In genomic region chr9:69027355-69028097, GRCh38 we compare ENCODE assay signal across 8 cellular contexts. TPM values are rescaled to one million over a fixed set of nuclear protein-coding genes. Genes with fewer than 3 reads are reported as not detected.
DNase-seq lines count a peak whose midpoint lies in the region; TF ChIP-seq lines count a peak whose summit lies in the region.

No MANE protein-coding gene starts in this region.

- TF ChIP-seq CTCF in GM12865 (IDR thresholded peaks at IDR 0.05; ENCODE audit: insufficient read depth, low read depth, low read length, missing control alignments) (peak; percentile 87), HFF-Myc (IDR thresholded peaks at IDR 0.05; ENCODE audit: low read depth, low read length, missing control alignments) (peak; percentile 79), vagina (IDR thresholded peaks at IDR 0.05) (peak; percentile 12 to 39 (median 36))

- peaks cover 5% of the 10 kb centered on the region for H3K36me3 Mint-ChIP-seq in T-helper 1 cell treated with Interleukin-12 subunit alpha and Interleukin-12 subunit beta and Interleukin-4 antibody, amounts not matched to agents 30 μg/mL and 1 μg/mL, for 36 hours (ENCODE audit: low read depth)

- H3K27ac ChIP-seq in vagina = no peak overlapping the region

- intact Hi-C loops in vagina (cut with DNase I) = no loop called here

- DNase-seq in AG08395 (ENCODE audit: low spot score) (peak; percentile 46), GM12865 (ENCODE audit: low read depth) (peak; percentile 78), HFF-Myc (ENCODE audit: extremely low read depth, low read depth) (peak; percentile 41), NCI-H1092 (lab: John Stamatoyannopoulos, UW) (peak; percentile 7), midbrain (lab: John Stamatoyannopoulos, UW) (peak; percentile 45), vagina (ENCODE audit: extremely low spot score in 2 of 2) (no peak)
- DNase-seq in effector CD4-positive, alpha-beta T cell = peak; percentile 11

- no peaks in the 10 kb centered on the region for H3K27me3 ChIP-seq in vagina

- H3K9me3 Mint-ChIP-seq in T-helper 1 cell treated with Interleukin-12 subunit alpha and Interleukin-12 subunit beta and Interleukin-4 antibody, amounts not matched to agents 30 μg/mL and 1 μg/mL, for 36 hours = peaks cover 7% of the 10 kb centered on the region

- no peak for TF ChIP-seq POLR2A in vagina (IDR thresholded peaks at IDR 0.05)

- no peaks in the 10 kb centered on the region for H3K4me1 ChIP-seq in vagina

- no peak overlapping the region for H3K4me3 ChIP-seq in GM12865 (ENCODE audit: low read depth, low read length)
- H3K4me3 ChIP-seq in HFF-Myc (replicated peaks; ENCODE audit: low read depth, low read length) = no peak overlapping the region
- no peak overlapping the region for H3K4me3 ChIP-seq in vagina

- no peaks in the 10 kb centered on the region for H3K36me3 ChIP-seq in vagina

- H3K4me1 Mint-ChIP-seq in T-helper 1 cell treated with Interleukin-12 subunit alpha and Interleukin-12 subunit beta and Interleukin-4 antibody, amounts not matched to agents 30 μg/mL and 1 μg/mL, for 36 hours (ENCODE audit: low read depth) = peaks cover 38% of the 10 kb centered on the region

- no peaks in the 10 kb centered on the region for H3K9me3 ChIP-seq in vagina

- peaks cover 8% of the 10 kb centered on the region for H3K27me3 Mint-ChIP-seq in T-helper 1 cell treated with Interleukin-12 subunit alpha and Interleukin-12 subunit beta and Interleukin-4 antibody, amounts not matched to agents 30 μg/mL and 1 μg/mL, for 36 hours (ENCODE audit: low read depth)

- peak overlapping the region; percentile 16 for H3K4me3 Mint-ChIP-seq in T-helper 1 cell treated with Interleukin-12 subunit alpha and Interleukin-12 subunit beta and Interleukin-4 antibody, amounts not matched to agents 30 μg/mL and 1 μg/mL, for 36 hours

- no peak overlapping the region for H3K27ac Mint-ChIP-seq in T-helper 1 cell treated with Interleukin-12 subunit alpha and Interleukin-12 subunit beta and Interleukin-4 antibody, amounts not matched to agents 30 μg/mL and 1 μg/mL, for 36 hours

RNA-seq across cellular contexts. Expression of gene FXN, which starts 8.0 kb away (rescaled TPM):
- 11.8 TPM for total RNA-seq in vagina

RNA-seq across cellular contexts. Expression of gene PRKACG, which starts 13.6 kb away (rescaled TPM):
- not detected for total RNA-seq in vagina

Comparison
In these comparisons a context has a peak if more than half of its experiments do, and no peak if none do; other contexts are left out.
1. DNase-seq: peak in AG08395 (single experiment), GM12865 (single experiment), HFF-Myc (single experiment), NCI-H1092 (single experiment), effector CD4-positive, alpha-beta T cell (single experiment) and midbrain (single experiment); none in vagina (0 of 2).
2. CTCF ChIP-seq: peak in every context shown above with its lines; median percentile 87 in GM12865; 79 in HFF-Myc; 36 in vagina.